8 cellular contexts compared by ENCODE assay signal in genomic region chr17:384622-385194, GRCh38. TPM values are rescaled to one million over a fixed set of nuclear protein-coding genes. Genes with fewer than 3 reads are reported as not detected.
DNase-seq lines count a peak whose midpoint lies in the region; ATAC-seq and TF ChIP-seq lines count a peak whose summit lies in the region.

No MANE protein-coding gene starts in this region.

- DNase-seq in activated CD8-positive, alpha-beta memory T cell treated with anti-CD3 and anti-CD28 coated beads, Interleukin-2, amount 10 ng/mL, durations not matched to agents 7 days and 5 days: no peak
- no peak for DNase-seq in activated CD8-positive, alpha-beta memory T cell treated with anti-CD3 and anti-CD28 coated beads for 24 hours
- DNase-seq in type B pancreatic cell (ENCODE audit: extremely low spot score, unreplicated experiment): no peak
- DNase-seq in DMS153 treated with DMSO at 0.1 percent for 48 hours (lab: John Stamatoyannopoulos, UW; ENCODE audit: unreplicated experiment): no peak
- DNase-seq in NCI-H2171 (lab: John Stamatoyannopoulos, UW): no peak

- ATAC-seq in activated CD8-positive, alpha-beta memory T cell treated with anti-CD3 and anti-CD28 coated beads, Interleukin-2, amount 10 ng/mL, durations not matched to agents 7 days and 5 days: peak; percentile 6
- no peak for ATAC-seq in HG02852 (IDR thresholded peaks at IDR 0.05; ENCODE audit: unreplicated experiment)

- H3K4me1 Mint-ChIP-seq in activated CD8-positive, alpha-beta memory T cell treated with anti-CD3 and anti-CD28 coated beads, Interleukin-2, amount 10 ng/mL, durations not matched to agents 7 days and 5 days: peaks cover 12% of the 10 kb centered on the region
- peaks cover 23% of the 10 kb centered on the region for H3K4me1 Mint-ChIP-seq in dendritic cell treated with granulocyte-macrophage colony-stimulating factor and Interleukin-4, amounts not matched to agents 40 ng/mL and 50 ng/mL, for 4 days (ENCODE audit: low read depth)
- H3K4me1 Mint-ChIP-seq in type B pancreatic cell (ENCODE audit: unreplicated experiment): peaks cover 41% of the 10 kb centered on the region

- CTCF ChIA-PET in activated CD8-positive, alpha-beta memory T cell treated with anti-CD3 and anti-CD28 coated beads, Interleukin-2, amount 10 ng/mL, durations not matched to agents 7 days and 5 days (lab: Charles Lee): no interaction called here

- no peak for TF ChIP-seq CTCF in type B pancreatic cell (conservative IDR thresholded peaks at IDR 0.05)

- H3K4me1 ChIP-seq in mucosa of rectum (ENCODE audit: control insufficient read depth in 2 of 2, insufficient read depth in 2 of 2, low read length in 2 of 2): peaks cover 6 to 8% of the 10 kb centered on the region in 2 donors

- no peaks in the 10 kb centered on the region for H3K9me3 ChIP-seq in mucosa of rectum (ENCODE audit: control insufficient read depth in 2 of 2, low read length in 2 of 2)

- peak overlapping the region in 1 of 2 donors; percentile 74 for H3K9ac ChIP-seq in mucosa of rectum (ENCODE audit: low read depth in 1 of 2, low read length in 2 of 2)

- peaks cover 2% of the 10 kb centered on the region for H3K36me3 Mint-ChIP-seq in activated CD8-positive, alpha-beta memory T cell treated with anti-CD3 and anti-CD28 coated beads, Interleukin-2, amount 10 ng/mL, durations not matched to agents 7 days and 5 days
- H3K36me3 Mint-ChIP-seq in dendritic cell treated with granulocyte-macrophage colony-stimulating factor and Interleukin-4, amounts not matched to agents 40 ng/mL and 50 ng/mL, for 4 days (ENCODE audit: low read depth): no peaks in the 10 kb centered on the region
- H3K36me3 Mint-ChIP-seq in type B pancreatic cell: no peaks in the 10 kb centered on the region

- H3K27me3 Mint-ChIP-seq in activated CD8-positive, alpha-beta memory T cell treated with anti-CD3 and anti-CD28 coated beads, Interleukin-2, amount 10 ng/mL, durations not matched to agents 7 days and 5 days: peaks cover 29% of the 10 kb centered on the region
- H3K27me3 Mint-ChIP-seq in dendritic cell treated with granulocyte-macrophage colony-stimulating factor and Interleukin-4, amounts not matched to agents 40 ng/mL and 50 ng/mL, for 4 days: peaks cover 67% of the 10 kb centered on the region
- peaks cover 25% of the 10 kb centered on the region for H3K27me3 Mint-ChIP-seq in type B pancreatic cell

- H3K36me3 ChIP-seq in mucosa of rectum (ENCODE audit: control insufficient read depth in 2 of 2, insufficient read depth in 2 of 2, low read length in 2 of 2): no peaks in the 10 kb centered on the region

- intact Hi-C loops in dendritic cell treated with granulocyte-macrophage colony-stimulating factor and Interleukin-4, amounts not matched to agents 40 ng/mL and 50 ng/mL, for 4 days (cut with micrococcal nuclease): loop anchor here (5.0 kb wide), 1 partner anchor 222 kb away; no protein-coding TSS in a partner anchor

- peak overlapping the region; percentile 48 to 64 for H3K4me3 ChIP-seq in mucosa of rectum (ENCODE audit: low read length in 2 of 2)

- H3K27ac Mint-ChIP-seq in activated CD8-positive, alpha-beta memory T cell treated with anti-CD3 and anti-CD28 coated beads, Interleukin-2, amount 10 ng/mL, durations not matched to agents 7 days and 5 days: no peak overlapping the region
- H3K27ac Mint-ChIP-seq in dendritic cell treated with granulocyte-macrophage colony-stimulating factor and Interleukin-4, amounts not matched to agents 40 ng/mL and 50 ng/mL, for 4 days: peak overlapping the region; percentile 33
- H3K27ac Mint-ChIP-seq in type B pancreatic cell: peak overlapping the region; percentile 65

- peak overlapping the region; percentile 4 for H3K4me3 Mint-ChIP-seq in activated CD8-positive, alpha-beta memory T cell treated with anti-CD3 and anti-CD28 coated beads, Interleukin-2, amount 10 ng/mL, durations not matched to agents 7 days and 5 days
- peak overlapping the region; percentile 73 for H3K4me3 Mint-ChIP-seq in dendritic cell treated with granulocyte-macrophage colony-stimulating factor and Interleukin-4, amounts not matched to agents 40 ng/mL and 50 ng/mL, for 4 days
- H3K4me3 Mint-ChIP-seq in type B pancreatic cell: peak overlapping the region; percentile 82

- H3K9me3 Mint-ChIP-seq in activated CD8-positive, alpha-beta memory T cell treated with anti-CD3 and anti-CD28 coated beads, Interleukin-2, amount 10 ng/mL, durations not matched to agents 7 days and 5 days (ENCODE audit: low read depth): peaks cover 3% of the 10 kb centered on the region
- H3K9me3 Mint-ChIP-seq in dendritic cell treated with granulocyte-macrophage colony-stimulating factor and Interleukin-4, amounts not matched to agents 40 ng/mL and 50 ng/mL, for 4 days: no peaks in the 10 kb centered on the region
- H3K9me3 Mint-ChIP-seq in type B pancreatic cell: no peaks in the 10 kb centered on the region

- peak overlapping the region; percentile 23 to 51 for H3K27ac ChIP-seq in mucosa of rectum (ENCODE audit: low read depth in 2 of 2, low read length in 2 of 2)

- H3K27me3 ChIP-seq in mucosa of rectum (ENCODE audit: control insufficient read depth in 2 of 2, insufficient read depth in 2 of 2, low read length in 2 of 2): no peaks in the 10 kb centered on the region

RNA-seq across cellular contexts. Expression of gene RPH3AL, which starts 32.1 kb away (rescaled TPM):
- total RNA-seq in activated CD8-positive, alpha-beta memory T cell treated with anti-CD3 and anti-CD28 coated beads, Interleukin-2, amount 10 ng/mL, durations not matched to agents 7 days and 5 days: 1 to 10 TPM; 1.2 to 2.9 TPM
- total RNA-seq in type B pancreatic cell (ENCODE audit: low replicate concordance): 13.5 and 14.9 TPM in 2 replicates

Comparison
In these comparisons a context has a peak if more than half of its experiments do, and no peak if none do; other contexts are left out.
1. H3K4me3 Mint-ChIP-seq: peak in every context shown above with its lines; median percentile 82 in type B pancreatic cell; 73 in dendritic cell treated with granulocyte-macrophage colony-stimulating factor and Interleukin-4, amounts not matched to agents 40 ng/mL and 50 ng/mL, for 4 days; 4 in activated CD8-positive, alpha-beta memory T cell treated with anti-CD3 and anti-CD28 coated beads, Interleukin-2, amount 10 ng/mL, durations not matched to agents 7 days and 5 days.